In the genomic region with DNA sequence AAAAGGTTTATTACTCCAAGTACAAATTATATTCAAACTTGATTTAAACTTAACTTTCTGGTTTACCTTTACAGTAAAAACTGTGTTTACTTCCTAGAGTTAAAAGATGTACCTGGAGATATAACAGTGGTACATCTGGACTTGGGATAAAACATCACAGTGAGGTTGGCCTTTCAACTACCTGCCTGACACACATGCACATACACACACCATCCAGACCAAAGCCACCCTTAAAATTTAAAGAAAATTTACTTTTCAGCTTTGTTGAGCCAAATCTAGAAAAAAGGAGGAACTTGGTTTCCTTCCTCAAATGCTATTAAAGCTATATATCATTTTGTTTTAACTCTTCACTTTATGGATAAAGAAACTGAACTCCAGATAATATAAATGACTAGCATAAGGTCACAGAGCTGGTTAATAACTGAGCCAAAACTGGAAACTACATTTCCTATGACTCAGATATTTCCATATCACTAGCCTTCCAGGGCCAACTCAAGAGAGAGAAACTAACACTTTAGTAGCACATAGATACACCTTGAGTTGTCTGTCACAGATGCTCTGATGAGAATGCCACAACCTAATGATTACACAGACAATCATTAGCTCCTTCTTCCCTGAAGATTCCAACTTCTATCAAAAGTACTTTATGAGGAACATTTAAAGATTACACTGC, we compare ENCODE assay signal across 10 cellular contexts. TPM values are rescaled to one million over a fixed set of nuclear protein-coding genes. Genes with fewer than 3 reads are reported as not detected.
A peak's percentile ranks its signal among the peaks of the same experiment; 100 is the strongest.
DNase-seq lines count a peak whose midpoint lies in the region; ATAC-seq, FAIRE-seq and TF ChIP-seq lines count a peak whose summit lies in the region.
"Had no signal": no experiment of that assay in that cellular context is flagged by ENCODE, and none has a peak within 500 bp of the region (broad histone marks: within the 10 kb centered on the region; RNA-seq: fewer than 3 reads in every experiment).

No MANE protein-coding gene starts in this region.

- TF ChIP-seq EP300 in A549 (IDR thresholded peaks at IDR 0.05): no peak

- H3K36me3 Mint-ChIP-seq in activated naive CD8-positive, alpha-beta T cell: peaks cover 27% of the 10 kb centered on the region

- peak overlapping the region; percentile 7 for H3K4me3 Mint-ChIP-seq in activated naive CD8-positive, alpha-beta T cell
- H3K4me3 Mint-ChIP-seq: naive B cell had no signal

- H3K27ac Mint-ChIP-seq in activated naive CD8-positive, alpha-beta T cell: peak overlapping the region; percentile 50

- H3K9me3 Mint-ChIP-seq in activated naive CD8-positive, alpha-beta T cell (ENCODE audit: low read depth): peaks cover 9% of the 10 kb centered on the region

- CTCF ChIA-PET in A549 (lab: Yijun Ruan, JAX): interaction anchor here (2.1 kb wide), 1 partner anchor 723 kb away, joined by 7 read pairs; no protein-coding TSS in a partner anchor

- peak overlapping the region; percentile 60 to 82 for H3K27ac ChIP-seq in A549

- DNase-seq in A549 (ENCODE audit: low read depth in 1 of 2, low spot score in 1 of 2) (peak in 1 of 2 experiments; percentile 23), amniotic stem cell (lab: John Stamatoyannopoulos, UW) (no peak), SIG-M5 (lab: John Stamatoyannopoulos, UW) (no peak), NCI-H2171 (lab: John Stamatoyannopoulos, UW) (no peak)
- no peak for DNase-seq in stimulated activated CD4-positive, alpha-beta T cell treated with anti-CD3 and anti-CD28 coated beads, Interleukin-4, amount 100 ng/mL, for 24 hours
- DNase-seq: naive B cell, NCI-H1105 treated with DMSO at 0.1 percent for 48 hours had no signal

- peaks cover 12% of the 10 kb centered on the region; the same call in 1 of the 3 replicates for H3K9me3 ChIP-seq in A549

- POLR2A ChIA-PET in A549 (lab: Yijun Ruan, JAX): no interaction called here

- peak overlapping the region; percentile 74 for H3K4me2 ChIP-seq in A549

- peaks cover 19% of the 10 kb centered on the region for H3K4me1 Mint-ChIP-seq in activated naive CD8-positive, alpha-beta T cell (ENCODE audit: low read depth)

- no peak for FAIRE-seq in A549 (lab: Jason Lieb, UNC)

- H3K27me3 Mint-ChIP-seq in activated naive CD8-positive, alpha-beta T cell: no peaks in the 10 kb centered on the region
- H3K27me3 Mint-ChIP-seq: naive B cell had no signal

- H3K4me1 ChIP-seq in A549: peaks cover 27% of the 10 kb centered on the region

- TF ChIP-seq CTCF in A549 (IDR thresholded peaks at IDR 0.05): no peak

- no peak overlapping the region for H3K4me3 ChIP-seq in A549

- no peak for TF ChIP-seq POLR2A in A549 (IDR thresholded peaks at IDR 0.05; ENCODE audit: low read length)

- TF ChIP-seq RAD21 in A549 (conservative IDR thresholded peaks at IDR 0.05 in 1 of 2, IDR thresholded peaks at IDR 0.05 in 1 of 2): no peak

- peak; percentile 73 to 77 for ATAC-seq in A549
- ATAC-seq in GM19043 (IDR thresholded peaks at IDR 0.05; ENCODE audit: low read depth, unreplicated experiment): peak; percentile 98
- ATAC-seq in HG03066 (IDR thresholded peaks at IDR 0.05; ENCODE audit: low read depth, unreplicated experiment): peak; percentile 84

TF ChIP-seq in A549, 52 proteins besides CTCF, POLR2A, EP300 and RAD21:
- TF ChIP-seq REST (IDR thresholded peaks at IDR 0.05): peak; percentile 33; the same call in 1 of the 2 replicates
- no peak for TF ChIP-seq RFX5 (IDR thresholded peaks at IDR 0.05)

RNA-seq across cellular contexts. Expression of gene NME7, which starts 40.8 kb away (rescaled TPM):
- polyA plus RNA-seq in A549 (2011; rRNA removed): 29.6 and 39.5 TPM in 2 replicates
- 10.1 and 11.5 TPM in 2 replicates for polyA plus RNA-seq in A549 (2012; cell fraction: cytosol; rRNA removed)
- polyA plus RNA-seq in A549 (2012; cell fraction: nucleus; rRNA removed): 2.7 and 7.1 TPM in 2 replicates
- 53.5 to 62.3 TPM (median 57.7 TPM) in 3 replicates for polyA plus RNA-seq in A549 (2017; fragmentation: RNase III; extraction: RNeasy Plus Mini Kit Qiagen cat#74134 plus additional on column Dnase treatment)
- polyA minus RNA-seq in A549 (2011; rRNA and poly(A)+ RNA removed): 19.7 and 22.2 TPM in 2 replicates

RNA-seq across cellular contexts. Expression of gene BLZF1, which starts 41.2 kb away (rescaled TPM):
- 20.9 and 29.6 TPM in 2 replicates for polyA plus RNA-seq in A549 (2011; rRNA removed)
- polyA plus RNA-seq in A549 (2012; cell fraction: cytosol; rRNA removed): 2.7 and 2.9 TPM in 2 replicates
- 2.0 and 3.6 TPM in 2 replicates for polyA plus RNA-seq in A549 (2012; cell fraction: nucleus; rRNA removed)
- polyA plus RNA-seq in A549 (2017; fragmentation: RNase III; extraction: RNeasy Plus Mini Kit Qiagen cat#74134 plus additional on column Dnase treatment): 15.6 to 16.2 TPM (median 15.6 TPM) in 3 replicates
- polyA minus RNA-seq in A549 (2011; rRNA and poly(A)+ RNA removed): 6.3 and 6.4 TPM in 2 replicates
